In the genomic region with DNA sequence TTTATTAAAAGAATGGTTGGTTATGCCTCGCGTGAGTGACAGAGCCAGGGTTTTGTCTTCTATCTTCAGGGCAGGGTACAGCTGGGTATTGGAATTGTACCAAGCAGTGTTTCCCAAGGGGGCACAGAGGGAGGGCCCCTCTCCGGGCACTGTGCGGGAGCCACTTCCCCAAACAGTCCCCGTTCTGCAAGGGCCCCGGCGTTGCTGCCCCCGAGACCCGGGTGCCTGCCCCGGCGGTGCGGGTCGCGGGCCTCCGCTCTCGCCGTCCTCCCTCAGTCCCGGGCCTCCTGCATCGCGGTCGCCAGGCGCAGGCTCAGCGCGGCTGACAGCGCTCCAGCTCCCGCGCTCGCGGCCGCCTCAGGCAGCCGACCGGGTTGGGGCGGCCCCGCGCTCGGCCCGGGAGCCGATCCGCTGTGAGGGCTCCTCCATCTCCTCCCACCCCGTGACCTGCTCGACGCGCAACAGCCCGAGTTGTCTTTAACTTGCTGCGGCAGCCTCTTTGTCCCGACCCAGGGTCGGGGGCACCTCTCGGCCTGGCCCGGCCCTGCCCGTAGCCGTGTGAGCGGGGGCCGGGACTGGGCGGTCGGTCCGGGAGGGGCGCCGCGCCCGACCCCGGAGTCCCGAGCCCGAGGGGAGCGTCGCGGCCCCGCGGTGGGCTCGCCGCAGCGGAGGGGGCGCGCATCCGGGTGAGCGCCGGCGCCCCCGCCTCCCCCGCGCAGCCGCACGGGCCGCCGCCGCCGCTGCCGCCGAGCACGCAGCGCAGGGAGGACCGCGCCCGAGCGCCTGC, we compare ENCODE assay signal across 8 cellular contexts. TPM values are rescaled to one million over a fixed set of nuclear protein-coding genes. Genes with fewer than 3 reads are reported as not detected.
A peak's percentile ranks its signal among the peaks of the same experiment; 100 is the strongest.
DNase-seq lines count a peak whose midpoint lies in the region; ATAC-seq and TF ChIP-seq lines count a peak whose summit lies in the region.

No MANE protein-coding gene starts in this region.

- no peak for TF ChIP-seq CTCF in HCT116 (IDR thresholded peaks at IDR 0.05 in 2 of 3, conservative IDR thresholded peaks at IDR 0.05 in 1 of 3; ENCODE audit: borderline replicate concordance in 1 of 3, insufficient read depth in 1 of 3, low read depth in 2 of 3, low read length in 2 of 3)
- no peak for TF ChIP-seq CTCF in right lobe of liver (IDR thresholded peaks at IDR 0.05)

- CTCF ChIA-PET in HCT116 (lab: Charles Lee) = no interaction called here

- RAD21 ChIA-PET in HCT116 (lab: Charles Lee; ENCODE audit: low non-redundant PET in 1 of 2, low total read pairs in 2 of 2, uncharacterized antibody in 2 of 2, unreplicated experiment in 2 of 2) = no interaction called here

- no peaks in the 10 kb centered on the region for H3K36me3 ChIP-seq in HCT116 (ENCODE audit: control insufficient read depth in 1 of 2, insufficient read depth in 2 of 2, low read length in 2 of 2)
- H3K36me3 ChIP-seq in right lobe of liver = no peaks in the 10 kb centered on the region

- no peaks in the 10 kb centered on the region for H4K20me1 ChIP-seq in HCT116 (ENCODE audit: insufficient read depth)

- intact Hi-C loops in HCT116 (cut with micrococcal nuclease) (loop anchor here (5.0 kb wide), 1 partner anchor 174 kb away; no protein-coding TSS in a partner anchor), right lobe of liver (cut with DNase I) (no loop called here)

- H3K79me2 ChIP-seq in HCT116 (ENCODE audit: insufficient read depth, low read length) = peaks cover 38% of the 10 kb centered on the region

- no peaks in the 10 kb centered on the region for H3K27me3 ChIP-seq in HCT116 (ENCODE audit: insufficient read depth, low read length)
- H3K27me3 ChIP-seq in right lobe of liver = no peaks in the 10 kb centered on the region

- DNase-seq in DMS 273 (lab: John Stamatoyannopoulos, UW; ENCODE audit: unreplicated experiment) = peak; percentile 81
- no peak for DNase-seq in DMS 273 treated with DMSO at 0.1 percent for 48 hours (lab: John Stamatoyannopoulos, UW)
- no peak for DNase-seq in HCT116 (ENCODE audit: low read depth, low spot score)
- peak; percentile 54 for DNase-seq in NCI-H1105 treated with DMSO at 0.1 percent for 48 hours (lab: John Stamatoyannopoulos, UW)
- DNase-seq in activated CD4-positive, alpha-beta T cell treated with anti-CD3 and anti-CD28 coated beads for 4 hours = peak; percentile 44 to 50
- DNase-seq in dedifferentiated amniotic fluid mesenchymal stem cell (ENCODE audit: extremely low spot score) = peak; percentile 30
- DNase-seq in right lobe of liver = peak; percentile 67 to 78 (median 76)
- peak; percentile 51 for DNase-seq in stimulated activated CD4-positive, alpha-beta T cell treated with anti-CD3 and anti-CD28 coated beads, Interleukin-4, amount 100 ng/mL, for 4 hours

- peak overlapping the region; percentile 75 for H3K27ac ChIP-seq in HCT116 (ENCODE audit: low read depth, low read length)
- H3K27ac ChIP-seq in right lobe of liver = peak overlapping the region; percentile 76 to 90 (median 90)

- H2AFZ ChIP-seq in HCT116 (ENCODE audit: low read depth, low read length, poor library complexity, severe bottlenecking) = no peak overlapping the region

- TF ChIP-seq POLR2A in HCT116 (IDR thresholded peaks at IDR 0.05; ENCODE audit: borderline replicate concordance, extremely low read depth, insufficient read depth, insufficient read length) (no peak), right lobe of liver (IDR thresholded peaks at IDR 0.05) (peak; percentile 40)

- peak; percentile 75 for ATAC-seq in HCT116
- ATAC-seq in right lobe of liver = peak; percentile 83 to 87 (median 87)

- no TSS peak for BruUV-seq in HCT116 (replicated peaks; lab: Mats Ljungman, UMichigan)

- peak overlapping the region; percentile 70 for H3K9ac ChIP-seq in HCT116 (ENCODE audit: low read length)

- peak overlapping the region; percentile 86 for H3K4me2 ChIP-seq in HCT116 (ENCODE audit: low read length)

- H3K4me1 ChIP-seq in HCT116 (ENCODE audit: control insufficient read depth in 1 of 2, insufficient read depth in 2 of 2, low read length in 2 of 2) = peaks cover 10 to 19% of the 10 kb centered on the region in 2 experiments; a peak in 3 of 4 replicates
- peaks cover 0 to 12% (median 0%) of the 10 kb centered on the region in 4 donors for H3K4me1 ChIP-seq in right lobe of liver

- 4% methylated on average over 2 of the region's 94 CpGs for WGBS in right lobe of liver (ENCODE audit: insufficient coverage, low coverage, low lambda C conversion rate, missing lambda C conversion rate)

- POLR2A ChIA-PET in HCT116 (lab: Charles Lee) = no interaction called here

- peak overlapping the region; percentile 47 to 71 for H3K4me3 ChIP-seq in HCT116 (replicated peaks in 1 of 2; ENCODE audit: low read depth in 1 of 2, low read length in 2 of 2)
- H3K4me3 ChIP-seq in right lobe of liver = peak overlapping the region; percentile 57 to 83 (median 74)

- no peaks in the 10 kb centered on the region for H3K9me2 ChIP-seq in HCT116 (ENCODE audit: insufficient read depth)

- H3K9me3 ChIP-seq in HCT116 (ENCODE audit: control insufficient read depth in 1 of 2, insufficient read depth in 1 of 2, low read depth in 1 of 2, low read length in 2 of 2) (peaks cover 0 to 1% of the 10 kb centered on the region in 2 experiments; a peak in 1 of 4 replicates), right lobe of liver (no peaks in the 10 kb centered on the region)

- TF ChIP-seq RAD21 in HCT116 (IDR thresholded peaks at IDR 0.05; ENCODE audit: low read depth) = no peak

TF ChIP-seq in HCT116, 20 proteins besides CTCF, POLR2A, EP300 and RAD21:
- TF ChIP-seq YY1 (IDR thresholded peaks at IDR 0.05; ENCODE audit: extremely low read depth, insufficient replicate concordance, low read depth, low read length) (no peak), ZFX (IDR thresholded peaks at IDR 0.05) (peak; percentile 82)

RNA-seq across cellular contexts. Expression of a gene that starts 0.6 kb away (rescaled TPM):
- total RNA-seq in HCT116 (2021; ENCODE audit: unreplicated experiment) = 54.7 TPM
- polyA plus RNA-seq in HCT116 (2012) = 15.3 and 21.2 TPM in 2 replicates
- total RNA-seq in right lobe of liver = 10 to 100 TPM; 28.0 to 47.4 (median 40.4) TPM

Comparison
In these comparisons a context has a peak if more than half of its experiments do, and no peak if none do; other contexts are left out.
1. DNase-seq: peak in DMS 273 (single experiment), NCI-H1105 treated with DMSO at 0.1 percent for 48 hours (single experiment), activated CD4-positive, alpha-beta T cell treated with anti-CD3 and anti-CD28 coated beads for 4 hours (2 of 2), dedifferentiated amniotic fluid mesenchymal stem cell (single experiment), right lobe of liver (3 of 3) and stimulated activated CD4-positive, alpha-beta T cell treated with anti-CD3 and anti-CD28 coated beads, Interleukin-4, amount 100 ng/mL, for 4 hours (2 of 2); none in DMS 273 treated with DMSO at 0.1 percent for 48 hours (single experiment) and HCT116 (single experiment).